28 cellular contexts compared by ENCODE assay signal in the genomic region with DNA sequence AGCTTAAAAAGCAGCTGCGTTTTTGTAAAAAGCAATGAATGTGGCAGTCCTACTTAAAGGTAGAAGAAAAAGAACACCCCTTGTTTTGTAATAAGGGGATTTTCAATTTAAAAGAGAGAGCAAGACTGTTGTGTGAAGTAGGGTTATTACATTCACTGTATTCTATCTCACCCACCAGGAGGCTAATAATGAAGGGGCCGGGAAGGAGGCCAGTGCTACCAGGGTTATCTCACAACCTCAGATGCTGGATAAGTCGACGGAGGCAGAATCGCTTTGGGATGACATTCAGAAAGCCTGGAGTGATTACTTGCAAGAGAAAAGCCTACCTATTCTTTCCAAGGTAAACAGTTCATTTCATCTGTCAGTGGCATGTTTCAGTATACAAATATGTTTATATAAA.
DNase-seq lines count a peak whose midpoint lies in the region; ATAC-seq lines count a peak whose summit lies in the region.
"Had no signal": no experiment of that assay in that cellular context is flagged by ENCODE, and none has a peak within 500 bp of the region (broad histone marks: within the 10 kb centered on the region; RNA-seq: fewer than 3 reads in every experiment).

No MANE protein-coding gene starts in this region.

- H3K36me3 ChIP-seq in iPS-18a (ENCODE audit: control insufficient read depth, low read depth, low read length): peaks cover 25% of the 10 kb centered on the region
- H3K36me3 ChIP-seq: gastrocnemius medialis had no signal

- peak overlapping the region; percentile 3 for H3K4me3 ChIP-seq in iPS-18a (ENCODE audit: low read length)
- H3K4me3 ChIP-seq: gastrocnemius medialis had no signal

- ATAC-seq in GM18498 (IDR thresholded peaks at IDR 0.05; ENCODE audit: unreplicated experiment): no peak
- no peak for ATAC-seq in GM18858 (IDR thresholded peaks at IDR 0.05; ENCODE audit: unreplicated experiment)
- ATAC-seq: activated T-helper 17 cell treated with anti-CD3 and anti-CD28 coated beads, Interleukin-2, amount 50 U/mL, for 72 hours; gastrocnemius medialis; HepG2; left ventricle myocardium superior; naive thymus-derived CD4-positive, alpha-beta T cell; sciatic nerve; stimulated activated naive CD8-positive, alpha-beta T cell treated with anti-CD3 and anti-CD28 coated beads, Interleukin-15, Interleukin-2, amounts not matched to agents 100 U/mL and 50 U/mL, for 24 hours had no signal

- DNase-seq in NCI-H2029 treated with DMSO at 0.1 percent for 48 hours (lab: John Stamatoyannopoulos, UW): peak; percentile 73
- no peak for DNase-seq in NCI-H2029 (lab: John Stamatoyannopoulos, UW)
- DNase-seq in NCI-H748 (lab: John Stamatoyannopoulos, UW; ENCODE audit: unreplicated experiment): peak; percentile 86
- no peak for DNase-seq in DMS114 treated with DMSO at 0.1 percent for 48 hours (lab: John Stamatoyannopoulos, UW; ENCODE audit: unreplicated experiment)
- DNase-seq in superior temporal gyrus (ENCODE audit: extremely low spot score): no peak
- DNase-seq: activated CD4-positive, alpha-beta memory T cell treated with anti-CD3 and anti-CD28 coated beads for 36 hours; activated CD8-positive, alpha-beta memory T cell treated with anti-CD3 and anti-CD28 coated beads, Interleukin-2, amount 50 U/mL, for 48 hours; CD4-positive, alpha-beta T cell; cortex of kidney; gastrocnemius medialis; HCEC 1CT; hippocampal formation; left ventricle myocardium superior; naive thymus-derived CD4-positive, alpha-beta T cell; PC-3; posterior cingulate gyrus; SHP77; stimulated activated CD4-positive, alpha-beta T cell treated with anti-CD3 and anti-CD28 coated beads, Interleukin-15, amount 100 ng/mL, for 24 hours; stimulated activated naive CD8-positive, alpha-beta T cell treated with anti-CD3 and anti-CD28 coated beads, Interleukin-15, Interleukin-2, amounts not matched to agents 100 U/mL and 50 U/mL, for 24 hours; SW 1271 had no signal

- H3K27ac ChIP-seq in iPS-18a (ENCODE audit: low read length): no peak overlapping the region
- H3K27ac ChIP-seq: 22Rv1, gastrocnemius medialis, HL-60 had no signal

- H3K9me3 ChIP-seq in iPS-18a (ENCODE audit: control insufficient read depth, low read depth, low read length): no peaks in the 10 kb centered on the region
- H3K9me3 ChIP-seq: gastrocnemius medialis had no signal

- no peak overlapping the region for H3K9ac ChIP-seq in iPS-18a (ENCODE audit: low read length)

- H3K4me1 ChIP-seq in iPS-18a (ENCODE audit: control insufficient read depth, low read depth, low read length): peaks cover 59% of the 10 kb centered on the region
- H3K4me1 ChIP-seq: gastrocnemius medialis had no signal

- no peaks in the 10 kb centered on the region for H3K27me3 ChIP-seq in iPS-18a (ENCODE audit: control insufficient read depth, insufficient read depth, low read length)
- H3K27me3 ChIP-seq: gastrocnemius medialis had no signal

Comparison
In these comparisons a context has a peak if more than half of its experiments do, and no peak if none do; other contexts are left out.
1. DNase-seq: peak in NCI-H2029 treated with DMSO at 0.1 percent for 48 hours (single experiment) and NCI-H748 (single experiment); none in NCI-H2029 (single experiment), DMS114 treated with DMSO at 0.1 percent for 48 hours (single experiment) and superior temporal gyrus (single experiment).